In the genomic region with DNA sequence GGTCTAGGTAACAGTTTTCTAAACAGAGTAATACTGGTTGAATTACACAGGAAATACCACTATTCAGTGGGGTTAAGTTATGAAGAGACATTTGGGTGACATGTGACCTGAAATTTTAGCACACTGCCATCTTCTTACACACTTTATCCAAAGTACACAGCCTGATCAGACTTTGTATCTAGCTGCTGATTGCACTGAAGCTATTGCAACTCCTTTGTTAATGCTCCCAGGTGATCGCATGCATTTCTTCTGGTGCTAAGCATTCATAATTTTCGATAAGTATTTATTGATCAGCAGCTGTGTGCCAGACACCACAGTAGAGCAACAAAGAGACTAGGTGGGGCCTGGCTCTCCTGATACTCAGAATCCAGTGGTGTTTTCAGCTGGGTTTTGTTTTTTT, we compare ENCODE assay signal across 24 cellular contexts.
"Had no signal": no experiment of that assay in that cellular context is flagged by ENCODE, and none has a peak within 500 bp of the region (broad histone marks: within the 10 kb centered on the region; RNA-seq: fewer than 3 reads in every experiment).

No MANE protein-coding gene starts in this region.

- H3K27me3 ChIP-seq: colonic mucosa, esophagus squamous epithelium, gastrocnemius medialis, heart right ventricle had no signal

- H3K4me3 ChIP-seq: colonic mucosa, esophagus squamous epithelium, gastrocnemius medialis, heart right ventricle, left ventricle myocardium inferior, lower lobe of right lung, mucosa of descending colon had no signal

- FAIRE-seq: endometrium, islet of Langerhans, keratinocyte had no signal

- H3K4me1 ChIP-seq: colonic mucosa, gastrocnemius medialis had no signal

- H3K9me3 ChIP-seq: colonic mucosa, esophagus squamous epithelium, gastrocnemius medialis, heart right ventricle, left ventricle myocardium inferior, lower lobe of right lung, mucosa of descending colon had no signal

- H3K36me3 ChIP-seq: colonic mucosa, gastrocnemius medialis, left ventricle myocardium inferior, lower lobe of right lung had no signal

- H3K27ac ChIP-seq: colonic mucosa, epithelial cell of prostate, esophagus squamous epithelium, gastrocnemius medialis, heart right ventricle, left ventricle myocardium inferior, lower lobe of right lung had no signal

- DNase-seq: colonic mucosa; cortex of kidney; effector CD8-positive, alpha-beta T cell; effector memory CD8-positive, alpha-beta T cell; endodermal cell; erythroblast; esophagus squamous epithelium; foreskin fibroblast; foreskin melanocyte; gastrocnemius medialis; glutamatergic neuron; head of caudate nucleus; heart right ventricle; hippocampal formation; left cardiac atrium; left ventricle myocardium inferior; lower lobe of right lung; mesenchymal stem cell; mucosa of descending colon had no signal

- ATAC-seq: effector memory CD8-positive, alpha-beta T cell; esophagus mucosa; gastrocnemius medialis; heart right ventricle; left cardiac atrium; lower lobe of right lung; mucosa of descending colon had no signal
